In genomic region chr16:89511352-89511751, GRCh38 we compare ENCODE assay signal across 28 cellular contexts. TPM values are rescaled to one million over a fixed set of nuclear protein-coding genes. Genes with fewer than 3 reads are reported as not detected.
DNase-seq lines count a peak whose midpoint lies in the region; ATAC-seq and TF ChIP-seq lines count a peak whose summit lies in the region.
"Had no signal": no experiment of that assay in that cellular context is flagged by ENCODE, and none has a peak within 500 bp of the region (broad histone marks: within the 10 kb centered on the region; RNA-seq: fewer than 3 reads in every experiment).

No MANE protein-coding gene starts in this region.

- H3K27me3 ChIP-seq in GM23248 (replicated peaks; ENCODE audit: insufficient read depth) (no peaks in the 10 kb centered on the region), GM23338 (ENCODE audit: insufficient read depth) (peaks cover 7% of the 10 kb centered on the region; the same call in 1 of the 2 replicates)
- H3K27me3 ChIP-seq: body of pancreas, dorsolateral prefrontal cortex, gastroesophageal sphincter, hepatocyte, tibial nerve had no signal

- H3K4me3 ChIP-seq in GM23248 (no peak overlapping the region), GM23338 (no peak overlapping the region)
- H3K4me3 ChIP-seq: A549, body of pancreas, dorsolateral prefrontal cortex, gastroesophageal sphincter, hepatocyte, PC-9, tibial nerve had no signal

- no peaks in the 10 kb centered on the region for H3K9me3 Mint-ChIP-seq in activated T-cell treated with anti-CD3 and anti-CD28 coated beads, Interleukin-2, amount 50 U/mL, for 24 hours
- H3K9me3 Mint-ChIP-seq in stimulated activated naive B cell treated with anti-CD40 and anti-IgM and Interleukin-4, amounts not matched to agents 10 μg/mL and 1 μg/mL and 100 μg/mL, for 72 hours, result no peaks in the 10 kb centered on the region
- H3K9me3 Mint-ChIP-seq in GM23338, result no peaks in the 10 kb centered on the region
- H3K9me3 Mint-ChIP-seq: activated CD4-positive, alpha-beta T cell treated with anti-CD3 and anti-CD28 coated beads, Interleukin-2, amount 10 ng/mL, durations not matched to agents 7 days and 5 days had no signal

- no peak for TF ChIP-seq CTCF in GM23338 (conservative IDR thresholded peaks at IDR 0.05; ENCODE audit: low read depth in 2 of 2)

- no peak for DNase-seq in activated T-cell treated with anti-CD3 and anti-CD28 coated beads, Interleukin-2, amount 50 U/mL, for 24 hours
- no peak for DNase-seq in activated T-cell treated with anti-CD3 and anti-CD28 coated beads, Interleukin-2, amount 50 U/mL, for 1 hour
- DNase-seq in NAMALWA (ENCODE audit: low spot score) (peak; percentile 27), epidermal melanocyte (ENCODE audit: insufficient read length, low spot score) (peak; percentile 5), GM23248 (no peak), GM23338 (ENCODE audit: low spot score) (no peak)
- no peak for DNase-seq in stimulated activated naive B cell treated with anti-CD40 and anti-IgM and Interleukin-4, amounts not matched to agents 10 μg/mL and 1 μg/mL and 100 μg/mL, for 72 hours
- DNase-seq: activated CD4-positive, alpha-beta T cell treated with anti-CD3 and anti-CD28 coated beads, Interleukin-2, amount 10 ng/mL, durations not matched to agents 7 days and 5 days; activated CD8-positive, alpha-beta memory T cell treated with anti-CD3 and anti-CD28 coated beads, Interleukin-2, amount 50 U/mL, for 48 hours; activated gamma-delta T cell; AML-193; body of pancreas; cerebellar nuclear complex; DMS153; dorsolateral prefrontal cortex; left cardiac atrium; NCI-H1105; NCI-H1930; NCI-H526; NK-92 treated with Interleukin-12 subunit alpha and Interleukin-12 subunit beta, amount 100 ng/mL, for 24 hours; PC-9; SHP77; T1000 had no signal

- H3K4me2 ChIP-seq in GM23248 (ENCODE audit: unreplicated experiment) (no peak overlapping the region), GM23338 (no peak overlapping the region)
- H3K4me2 ChIP-seq: A549, hepatocyte, PC-9 had no signal

- H3K9me3 ChIP-seq in GM23248 (ENCODE audit: low read depth), result no peaks in the 10 kb centered on the region
- H3K9me3 ChIP-seq: A549, body of pancreas, gastroesophageal sphincter, tibial nerve had no signal

- no peak for ATAC-seq in stimulated activated naive B cell treated with anti-CD40 and anti-IgM and Interleukin-4, amounts not matched to agents 10 μg/mL and 1 μg/mL and 100 μg/mL, for 72 hours (replicated peaks)
- ATAC-seq in GM23338 (no peak), GM19397 (IDR thresholded peaks at IDR 0.05; ENCODE audit: unreplicated experiment) (no peak)
- ATAC-seq: A549, body of pancreas, gastroesophageal sphincter, left cardiac atrium had no signal

- H3K4me3 Mint-ChIP-seq in activated T-cell treated with anti-CD3 and anti-CD28 coated beads, Interleukin-2, amount 50 U/mL, for 24 hours, result no peak overlapping the region
- no peak overlapping the region for H3K4me3 Mint-ChIP-seq in stimulated activated naive B cell treated with anti-CD40 and anti-IgM and Interleukin-4, amounts not matched to agents 10 μg/mL and 1 μg/mL and 100 μg/mL, for 72 hours
- no peak overlapping the region for H3K4me3 Mint-ChIP-seq in GM23338
- H3K4me3 Mint-ChIP-seq: activated CD4-positive, alpha-beta T cell treated with anti-CD3 and anti-CD28 coated beads, Interleukin-2, amount 10 ng/mL, durations not matched to agents 7 days and 5 days had no signal

- H3K4me1 ChIP-seq in GM23248 (ENCODE audit: insufficient read depth) (peaks cover 14% of the 10 kb centered on the region; the same call in 1 of the 2 replicates), GM23338 (ENCODE audit: insufficient read depth) (peaks cover 12% of the 10 kb centered on the region)

- H2AFZ ChIP-seq in GM23248 (no peak overlapping the region), GM23338 (no peak overlapping the region)
- H2AFZ ChIP-seq: hepatocyte, PC-9 had no signal

- H3K36me3 ChIP-seq in GM23248 (ENCODE audit: low read depth) (peaks cover 45% of the 10 kb centered on the region), GM23338 (ENCODE audit: insufficient read depth) (peaks cover 41% of the 10 kb centered on the region)

- 83 to 84% methylated on average over 8 of the region's 8 CpGs for WGBS in GM23248 (ENCODE audit: low coverage in 1 of 2, low lambda C conversion rate in 2 of 2, missing lambda C conversion rate in 2 of 2), 2 experiments

- peaks cover 19% of the 10 kb centered on the region; the same call in 1 of the 2 replicates for H3F3A ChIP-seq in GM23248 (ENCODE audit: insufficient read depth)
- peaks cover 12% of the 10 kb centered on the region; the same call in 1 of the 2 replicates for H3F3A ChIP-seq in GM23338 (replicated peaks; ENCODE audit: low read depth)

- H4K20me1 ChIP-seq in GM23248 (ENCODE audit: insufficient read depth) (no peaks in the 10 kb centered on the region), GM23338 (replicated peaks; ENCODE audit: insufficient read depth) (peaks cover 14% of the 10 kb centered on the region)

- in situ Hi-C loops in GM23248 (cut with MboI), result no loop called here

- no peaks in the 10 kb centered on the region for H3K27me3 Mint-ChIP-seq in activated T-cell treated with anti-CD3 and anti-CD28 coated beads, Interleukin-2, amount 50 U/mL, for 24 hours
- no peaks in the 10 kb centered on the region for H3K27me3 Mint-ChIP-seq in stimulated activated naive B cell treated with anti-CD40 and anti-IgM and Interleukin-4, amounts not matched to agents 10 μg/mL and 1 μg/mL and 100 μg/mL, for 72 hours
- H3K27me3 Mint-ChIP-seq in GM23338 (ENCODE audit: insufficient read depth, low read depth, poor library complexity), result no peaks in the 10 kb centered on the region
- H3K27me3 Mint-ChIP-seq: activated CD4-positive, alpha-beta T cell treated with anti-CD3 and anti-CD28 coated beads, Interleukin-2, amount 10 ng/mL, durations not matched to agents 7 days and 5 days had no signal

- no peaks in the 10 kb centered on the region for H3K9me2 ChIP-seq in GM23248 (ENCODE audit: insufficient read depth)
- no peaks in the 10 kb centered on the region for H3K9me2 ChIP-seq in GM23338 (ENCODE audit: insufficient read depth)

- no peak overlapping the region for H3K9ac ChIP-seq in GM23248

- H3K27ac ChIP-seq in GM23248 (no peak overlapping the region), GM23338 (ENCODE audit: low read depth) (no peak overlapping the region)
- H3K27ac ChIP-seq: A549, body of pancreas, dorsolateral prefrontal cortex, gastroesophageal sphincter, hepatocyte, PC-9, tibial nerve had no signal

- H3K36me3 Mint-ChIP-seq in activated T-cell treated with anti-CD3 and anti-CD28 coated beads, Interleukin-2, amount 50 U/mL, for 24 hours (ENCODE audit: low read depth), result peaks cover 54% of the 10 kb centered on the region
- H3K36me3 Mint-ChIP-seq in stimulated activated naive B cell treated with anti-CD40 and anti-IgM and Interleukin-4, amounts not matched to agents 10 μg/mL and 1 μg/mL and 100 μg/mL, for 72 hours, result peaks cover 11 to 18% of the 10 kb centered on the region in 2 donors
- H3K36me3 Mint-ChIP-seq in GM23338 (ENCODE audit: low read depth), result peaks cover 46% of the 10 kb centered on the region

- peak overlapping the region; percentile 84 for H3K27ac Mint-ChIP-seq in activated T-cell treated with anti-CD3 and anti-CD28 coated beads, Interleukin-2, amount 50 U/mL, for 24 hours
- H3K27ac Mint-ChIP-seq in stimulated activated naive B cell treated with anti-CD40 and anti-IgM and Interleukin-4, amounts not matched to agents 10 μg/mL and 1 μg/mL and 100 μg/mL, for 72 hours, result peak overlapping the region; percentile 51
- no peak overlapping the region for H3K27ac Mint-ChIP-seq in GM23338
- H3K27ac Mint-ChIP-seq: activated CD4-positive, alpha-beta T cell treated with anti-CD3 and anti-CD28 coated beads, Interleukin-2, amount 10 ng/mL, durations not matched to agents 7 days and 5 days had no signal

- H3K79me2 ChIP-seq in GM23248 (ENCODE audit: insufficient read depth), result peaks cover 85% of the 10 kb centered on the region
- H3K79me2 ChIP-seq in GM23338 (replicated peaks; ENCODE audit: insufficient read depth), result peaks cover 43% of the 10 kb centered on the region

- H3K4me1 Mint-ChIP-seq in activated T-cell treated with anti-CD3 and anti-CD28 coated beads, Interleukin-2, amount 50 U/mL, for 24 hours (ENCODE audit: low read depth), result peaks cover 21% of the 10 kb centered on the region
- peaks cover 0 to 2% of the 10 kb centered on the region in 2 donors for H3K4me1 Mint-ChIP-seq in stimulated activated naive B cell treated with anti-CD40 and anti-IgM and Interleukin-4, amounts not matched to agents 10 μg/mL and 1 μg/mL and 100 μg/mL, for 72 hours
- H3K4me1 Mint-ChIP-seq in GM23338, result peaks cover 2% of the 10 kb centered on the region; the same call in 1 of the 3 replicates

TF ChIP-seq in GM23338, 12 proteins besides CTCF, POLR2A, EP300 and RAD21:
- TF ChIP-seq ZNF114 (CRISPR knock-in tag; IDR thresholded peaks at IDR 0.05) (no peak), NANOG (IDR thresholded peaks at IDR 0.05; ENCODE audit: borderline replicate concordance) (no peak), POLR2AphosphoS5 (IDR thresholded peaks at IDR 0.05; ENCODE audit: low read depth) (no peak)

RNA-seq across cellular contexts. Expression of gene SPG7, which starts 3.1 kb away (rescaled TPM):
- total RNA-seq in GM23248 (2014; rRNA removed; shearing (Covaris generic)), result 155 and 215 TPM in 2 replicates
- 47.5 and 53.9 TPM in 2 replicates for polyA plus RNA-seq in GM23248 (2016; fragmentation: Nextera tagmentation; extraction: Ambion mirVana)
- total RNA-seq in GM23338 (2014; rRNA removed; shearing (Covaris generic)), result 267 and 326 TPM in 2 replicates
- 69.4 and 77.1 TPM in 2 replicates for polyA plus RNA-seq in GM23338 (2016; fragmentation: Nextera tagmentation; extraction: Ambion mirVana)

RNA-seq across cellular contexts. Expression of gene ANKRD11, which starts 21.0 kb away (rescaled TPM):
- total RNA-seq in GM23248 (2014; rRNA removed; shearing (Covaris generic)), result 83.8 and 84.7 TPM in 2 replicates
- polyA plus RNA-seq in GM23248 (2016; fragmentation: Nextera tagmentation; extraction: Ambion mirVana) (34.7 and 39.3 TPM in 2 replicates), GM23338 (2016; fragmentation: Nextera tagmentation; extraction: Ambion mirVana) (130 and 140 TPM in 2 replicates)
- 114 and 159 TPM in 2 replicates for total RNA-seq in GM23338 (2014; rRNA removed; shearing (Covaris generic))

RNA-seq across cellular contexts. Expression of gene RPL13, which starts 49.1 kb away (rescaled TPM):
- total RNA-seq in GM23248 (2014; rRNA removed; shearing (Covaris generic)), result 3,580 and 6,666 TPM in 2 replicates
- 1,418 and 1,480 TPM in 2 replicates for polyA plus RNA-seq in GM23248 (2016; fragmentation: Nextera tagmentation; extraction: Ambion mirVana)
- total RNA-seq in GM23338 (2014; rRNA removed; shearing (Covaris generic)), result 3,617 and 4,677 TPM in 2 replicates
- 3,489 and 3,901 TPM in 2 replicates for polyA plus RNA-seq in GM23338 (2016; fragmentation: Nextera tagmentation; extraction: Ambion mirVana)

Comparison
In these comparisons a context has a peak if more than half of its experiments do, and no peak if none do; other contexts are left out.
1. DNase-seq: peak in NAMALWA (single experiment) and epidermal melanocyte (single experiment); none in activated T-cell treated with anti-CD3 and anti-CD28 coated beads, Interleukin-2, amount 50 U/mL, for 24 hours (single experiment), activated T-cell treated with anti-CD3 and anti-CD28 coated beads, Interleukin-2, amount 50 U/mL, for 1 hour (single experiment), stimulated activated naive B cell treated with anti-CD40 and anti-IgM and Interleukin-4, amounts not matched to agents 10 μg/mL and 1 μg/mL and 100 μg/mL, for 72 hours (single experiment), GM23248 (single experiment) and GM23338 (single experiment).